In genomic region chr11:73190557-73190885, GRCh38 we compare ENCODE assay signal across 20 cellular contexts. TPM values are rescaled to one million over a fixed set of nuclear protein-coding genes. Genes with fewer than 3 reads are reported as not detected.
"Had no signal": no experiment of that assay in that cellular context is flagged by ENCODE, and none has a peak within 500 bp of the region (broad histone marks: within the 10 kb centered on the region; RNA-seq: fewer than 3 reads in every experiment).

No MANE protein-coding gene starts in this region.

- H3K4me3 ChIP-seq: adrenal gland, esophagus muscularis mucosa, sigmoid colon, tibial artery, vagina had no signal

- H3K9me3 ChIP-seq: adrenal gland, esophagus muscularis mucosa, sigmoid colon, tibial artery, vagina had no signal

- DNase-seq: activated CD4-positive, alpha-beta T cell treated with anti-CD3 and anti-CD28 coated beads, Interleukin-2, amount 50 U/mL, for 4 hours; activated CD4-positive, CD25-positive, alpha-beta regulatory T cell treated with anti-CD3 and anti-CD28 coated beads, Interleukin-2, amount 50 U/mL, for 72 hours; activated gamma-delta T cell treated with Interleukin-2 at 50 U/mL for 16 hours; activated T-cell treated with anti-CD3 and anti-CD28 coated beads, Interleukin-2, amount 50 U/mL, for 72 hours; cerebellar nuclear complex; effector CD8-positive, alpha-beta T cell; left cardiac atrium; mesendoderm; natural killer cell; nucleus accumbens; stimulated activated naive CD8-positive, alpha-beta T cell treated with anti-CD3 and anti-CD28 coated beads, Interleukin-15, Interleukin-2, amounts not matched to agents 100 U/mL and 50 U/mL, for 24 hours; substantia nigra had no signal

- H3K9me3 Mint-ChIP-seq: activated naive CD4-positive, alpha-beta T cell treated with anti-CD3 and anti-CD28 coated beads, Interleukin-2, amount 50 U/mL, for 72 hours; activated T-cell treated with anti-CD3 and anti-CD28 coated beads, Interleukin-2, amount 50 U/mL, for 72 hours; natural killer cell had no signal

- H3K27me3 ChIP-seq: adrenal gland, sigmoid colon, tibial artery, vagina had no signal

- H3K36me3 ChIP-seq: adrenal gland, esophagus muscularis mucosa, sigmoid colon, tibial artery, vagina had no signal

- H3K27ac ChIP-seq: adrenal gland, esophagus muscularis mucosa, sigmoid colon, tibial artery, vagina had no signal

- H3K4me3 Mint-ChIP-seq: activated T-cell treated with anti-CD3 and anti-CD28 coated beads, Interleukin-2, amount 50 U/mL, for 72 hours; natural killer cell had no signal

- H3K4me1 ChIP-seq: adrenal gland had no signal

- H3K36me3 Mint-ChIP-seq: activated naive CD4-positive, alpha-beta T cell treated with anti-CD3 and anti-CD28 coated beads, Interleukin-2, amount 50 U/mL, for 72 hours; natural killer cell had no signal

- H3K27ac Mint-ChIP-seq: activated T-cell treated with anti-CD3 and anti-CD28 coated beads, Interleukin-2, amount 50 U/mL, for 72 hours; natural killer cell had no signal

- ATAC-seq: activated naive CD4-positive, alpha-beta T cell treated with anti-CD3 and anti-CD28 coated beads, Interleukin-2, amount 50 U/mL, for 72 hours; activated T-cell treated with anti-CD3 and anti-CD28 coated beads, Interleukin-2, amount 50 U/mL, for 72 hours; left cardiac atrium; natural killer cell; stimulated activated naive CD8-positive, alpha-beta T cell treated with anti-CD3 and anti-CD28 coated beads, Interleukin-15, Interleukin-2, amounts not matched to agents 100 U/mL and 50 U/mL, for 24 hours had no signal

- H3K4me1 Mint-ChIP-seq: natural killer cell had no signal

RNA-seq across cellular contexts. Expression of gene P2RY2, which starts 27.6 kb away (rescaled TPM):
- total RNA-seq: activated CD8-positive, alpha-beta memory T cell treated with anti-CD3 and anti-CD28 coated beads for 36 hours; activated naive CD4-positive, alpha-beta T cell treated with anti-CD3 and anti-CD28 coated beads, Interleukin-2, amount 50 U/mL, for 72 hours; activated T-cell treated with anti-CD3 and anti-CD28 coated beads, Interleukin-2, amount 50 U/mL, for 72 hours; T-helper 1 cell treated with Interleukin-12 subunit alpha and Interleukin-12 subunit beta and Interleukin-4 antibody, amounts not matched to agents 30 ng/mL and 1 ng/mL, for 36 hours had no signal
